ENCODE assay signal across 2 cellular contexts in the genomic region with DNA sequence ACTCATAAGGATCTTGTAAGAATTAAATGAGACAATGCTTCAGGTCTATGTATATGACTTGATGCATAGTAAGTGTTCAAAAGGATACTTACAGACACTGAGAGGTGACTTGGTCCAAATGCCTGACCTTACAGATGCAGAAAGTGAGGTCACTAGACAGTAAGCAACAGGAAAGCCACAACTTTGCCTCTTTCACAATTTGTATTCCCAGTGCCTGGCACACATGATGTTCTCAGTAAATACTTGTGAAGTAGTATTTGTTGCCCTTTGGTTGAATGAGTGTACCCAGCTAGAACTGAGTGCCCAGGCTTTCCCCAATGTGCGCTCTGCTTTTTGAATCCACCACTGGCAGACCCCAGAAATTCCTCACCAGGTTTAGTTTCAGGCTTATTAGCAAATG.
A peak's percentile ranks its signal among the peaks of the same experiment; 100 is the strongest.
TF ChIP-seq lines count a peak whose summit lies in the region.

No MANE protein-coding gene starts in this region.

TF ChIP-seq in liver, 16 proteins besides CTCF, POLR2A, EP300 and RAD21:
- TF ChIP-seq, protein P1, sequence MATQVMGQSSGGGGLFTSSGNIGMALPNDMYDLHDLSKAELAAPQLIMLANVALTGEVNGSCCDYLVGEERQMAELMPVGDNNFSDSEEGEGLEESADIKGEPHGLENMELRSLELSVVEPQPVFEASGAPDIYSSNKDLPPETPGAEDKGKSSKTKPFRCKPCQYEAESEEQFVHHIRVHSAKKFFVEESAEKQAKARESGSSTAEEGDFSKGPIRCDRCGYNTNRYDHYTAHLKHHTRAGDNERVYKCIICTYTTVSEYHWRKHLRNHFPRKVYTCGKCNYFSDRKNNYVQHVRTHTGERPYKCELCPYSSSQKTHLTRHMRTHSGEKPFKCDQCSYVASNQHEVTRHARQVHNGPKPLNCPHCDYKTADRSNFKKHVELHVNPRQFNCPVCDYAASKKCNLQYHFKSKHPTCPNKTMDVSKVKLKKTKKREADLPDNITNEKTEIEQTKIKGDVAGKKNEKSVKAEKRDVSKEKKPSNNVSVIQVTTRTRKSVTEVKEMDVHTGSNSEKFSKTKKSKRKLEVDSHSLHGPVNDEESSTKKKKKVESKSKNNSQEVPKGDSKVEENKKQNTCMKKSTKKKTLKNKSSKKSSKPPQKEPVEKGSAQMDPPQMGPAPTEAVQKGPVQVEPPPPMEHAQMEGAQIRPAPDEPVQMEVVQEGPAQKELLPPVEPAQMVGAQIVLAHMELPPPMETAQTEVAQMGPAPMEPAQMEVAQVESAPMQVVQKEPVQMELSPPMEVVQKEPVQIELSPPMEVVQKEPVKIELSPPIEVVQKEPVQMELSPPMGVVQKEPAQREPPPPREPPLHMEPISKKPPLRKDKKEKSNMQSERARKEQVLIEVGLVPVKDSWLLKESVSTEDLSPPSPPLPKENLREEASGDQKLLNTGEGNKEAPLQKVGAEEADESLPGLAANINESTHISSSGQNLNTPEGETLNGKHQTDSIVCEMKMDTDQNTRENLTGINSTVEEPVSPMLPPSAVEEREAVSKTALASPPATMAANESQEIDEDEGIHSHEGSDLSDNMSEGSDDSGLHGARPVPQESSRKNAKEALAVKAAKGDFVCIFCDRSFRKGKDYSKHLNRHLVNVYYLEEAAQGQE (IDR thresholded peaks at IDR 0.05), result no peak
- no peak for TF ChIP-seq NR2F2 (IDR thresholded peaks at IDR 0.05)
- TF ChIP-seq, protein P2, sequence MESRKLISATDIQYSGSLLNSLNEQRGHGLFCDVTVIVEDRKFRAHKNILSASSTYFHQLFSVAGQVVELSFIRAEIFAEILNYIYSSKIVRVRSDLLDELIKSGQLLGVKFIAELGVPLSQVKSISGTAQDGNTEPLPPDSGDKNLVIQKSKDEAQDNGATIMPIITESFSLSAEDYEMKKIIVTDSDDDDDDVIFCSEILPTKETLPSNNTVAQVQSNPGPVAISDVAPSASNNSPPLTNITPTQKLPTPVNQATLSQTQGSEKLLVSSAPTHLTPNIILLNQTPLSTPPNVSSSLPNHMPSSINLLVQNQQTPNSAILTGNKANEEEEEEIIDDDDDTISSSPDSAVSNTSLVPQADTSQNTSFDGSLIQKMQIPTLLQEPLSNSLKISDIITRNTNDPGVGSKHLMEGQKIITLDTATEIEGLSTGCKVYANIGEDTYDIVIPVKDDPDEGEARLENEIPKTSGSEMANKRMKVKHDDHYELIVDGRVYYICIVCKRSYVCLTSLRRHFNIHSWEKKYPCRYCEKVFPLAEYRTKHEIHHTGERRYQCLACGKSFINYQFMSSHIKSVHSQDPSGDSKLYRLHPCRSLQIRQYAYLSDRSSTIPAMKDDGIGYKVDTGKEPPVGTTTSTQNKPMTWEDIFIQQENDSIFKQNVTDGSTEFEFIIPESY (IDR thresholded peaks at IDR 0.05), result peak; percentile 37
- peak in 1 of 2 donors; percentile 77 for TF ChIP-seq RXRA (IDR thresholded peaks at IDR 0.05)
- peak; percentile 52 to 78 for TF ChIP-seq HNF4A (conservative IDR thresholded peaks at IDR 0.05)
- TF ChIP-seq, protein P3, sequence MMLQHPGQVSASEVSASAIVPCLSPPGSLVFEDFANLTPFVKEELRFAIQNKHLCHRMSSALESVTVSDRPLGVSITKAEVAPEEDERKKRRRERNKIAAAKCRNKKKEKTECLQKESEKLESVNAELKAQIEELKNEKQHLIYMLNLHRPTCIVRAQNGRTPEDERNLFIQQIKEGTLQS (IDR thresholded peaks at IDR 0.05), result no peak
- TF ChIP-seq SP1 (IDR thresholded peaks at IDR 0.05), result peak; percentile 15
- TF ChIP-seq FOXA1 (IDR thresholded peaks at IDR 0.05), result no peak
- TF ChIP-seq EGR1 (IDR thresholded peaks at IDR 0.05; ENCODE audit: low read depth in 2 of 2), result no peak
- no peak for TF ChIP-seq HNF4G (IDR thresholded peaks at IDR 0.05)
- TF ChIP-seq, protein P4, sequence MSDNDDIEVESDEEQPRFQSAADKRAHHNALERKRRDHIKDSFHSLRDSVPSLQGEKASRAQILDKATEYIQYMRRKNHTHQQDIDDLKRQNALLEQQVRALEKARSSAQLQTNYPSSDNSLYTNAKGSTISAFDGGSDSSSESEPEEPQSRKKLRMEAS (IDR thresholded peaks at IDR 0.05), result peak; percentile 37
- TF ChIP-seq TAF1 (conservative IDR thresholded peaks at IDR 0.05), result no peak
- TF ChIP-seq YY1 (IDR thresholded peaks at IDR 0.05), result no peak
- TF ChIP-seq FOXA2 (IDR thresholded peaks at IDR 0.05), result peak; percentile 32
- TF ChIP-seq JUND (IDR thresholded peaks at IDR 0.05), result peak in 1 of 2 donors; percentile 59
- TF ChIP-seq GABPA (IDR thresholded peaks at IDR 0.05 in 1 of 2, conservative IDR thresholded peaks at IDR 0.05 in 1 of 2), result no peak
TF ChIP-seq in liver: peak in this region for 7.

TF ChIP-seq in HepG2, 621 proteins besides CTCF, POLR2A, EP300 and RAD21 (continued from another document):
- TF ChIP-seq, protein P5, sequence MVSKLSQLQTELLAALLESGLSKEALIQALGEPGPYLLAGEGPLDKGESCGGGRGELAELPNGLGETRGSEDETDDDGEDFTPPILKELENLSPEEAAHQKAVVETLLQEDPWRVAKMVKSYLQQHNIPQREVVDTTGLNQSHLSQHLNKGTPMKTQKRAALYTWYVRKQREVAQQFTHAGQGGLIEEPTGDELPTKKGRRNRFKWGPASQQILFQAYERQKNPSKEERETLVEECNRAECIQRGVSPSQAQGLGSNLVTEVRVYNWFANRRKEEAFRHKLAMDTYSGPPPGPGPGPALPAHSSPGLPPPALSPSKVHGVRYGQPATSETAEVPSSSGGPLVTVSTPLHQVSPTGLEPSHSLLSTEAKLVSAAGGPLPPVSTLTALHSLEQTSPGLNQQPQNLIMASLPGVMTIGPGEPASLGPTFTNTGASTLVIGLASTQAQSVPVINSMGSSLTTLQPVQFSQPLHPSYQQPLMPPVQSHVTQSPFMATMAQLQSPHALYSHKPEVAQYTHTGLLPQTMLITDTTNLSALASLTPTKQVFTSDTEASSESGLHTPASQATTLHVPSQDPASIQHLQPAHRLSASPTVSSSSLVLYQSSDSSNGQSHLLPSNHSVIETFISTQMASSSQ (IDR thresholded peaks at IDR 0.05; ENCODE audit: low read depth), result no peak
- TF ChIP-seq, protein P5 (CRISPR knock-in tag; IDR thresholded peaks at IDR 0.05; ENCODE audit: borderline replicate concordance), result no peak
- no peak for TF ChIP-seq CREB1 (IDR thresholded peaks at IDR 0.05)
- TF ChIP-seq CREB1 (CRISPR knock-in tag; IDR thresholded peaks at IDR 0.05), result no peak
- no peak for TF ChIP-seq MXI1 (IDR thresholded peaks at IDR 0.05; ENCODE audit: borderline replicate concordance, low read depth, low read length)
- TF ChIP-seq, protein P6, sequence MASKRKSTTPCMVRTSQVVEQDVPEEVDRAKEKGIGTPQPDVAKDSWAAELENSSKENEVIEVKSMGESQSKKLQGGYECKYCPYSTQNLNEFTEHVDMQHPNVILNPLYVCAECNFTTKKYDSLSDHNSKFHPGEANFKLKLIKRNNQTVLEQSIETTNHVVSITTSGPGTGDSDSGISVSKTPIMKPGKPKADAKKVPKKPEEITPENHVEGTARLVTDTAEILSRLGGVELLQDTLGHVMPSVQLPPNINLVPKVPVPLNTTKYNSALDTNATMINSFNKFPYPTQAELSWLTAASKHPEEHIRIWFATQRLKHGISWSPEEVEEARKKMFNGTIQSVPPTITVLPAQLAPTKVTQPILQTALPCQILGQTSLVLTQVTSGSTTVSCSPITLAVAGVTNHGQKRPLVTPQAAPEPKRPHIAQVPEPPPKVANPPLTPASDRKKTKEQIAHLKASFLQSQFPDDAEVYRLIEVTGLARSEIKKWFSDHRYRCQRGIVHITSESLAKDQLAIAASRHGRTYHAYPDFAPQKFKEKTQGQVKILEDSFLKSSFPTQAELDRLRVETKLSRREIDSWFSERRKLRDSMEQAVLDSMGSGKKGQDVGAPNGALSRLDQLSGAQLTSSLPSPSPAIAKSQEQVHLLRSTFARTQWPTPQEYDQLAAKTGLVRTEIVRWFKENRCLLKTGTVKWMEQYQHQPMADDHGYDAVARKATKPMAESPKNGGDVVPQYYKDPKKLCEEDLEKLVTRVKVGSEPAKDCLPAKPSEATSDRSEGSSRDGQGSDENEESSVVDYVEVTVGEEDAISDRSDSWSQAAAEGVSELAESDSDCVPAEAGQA (IDR thresholded peaks at IDR 0.05; ENCODE audit: low read depth), result no peak
- TF ChIP-seq, protein P6 (CRISPR knock-in tag; IDR thresholded peaks at IDR 0.05; ENCODE audit: borderline replicate concordance), result no peak
- TF ChIP-seq, protein P7, sequence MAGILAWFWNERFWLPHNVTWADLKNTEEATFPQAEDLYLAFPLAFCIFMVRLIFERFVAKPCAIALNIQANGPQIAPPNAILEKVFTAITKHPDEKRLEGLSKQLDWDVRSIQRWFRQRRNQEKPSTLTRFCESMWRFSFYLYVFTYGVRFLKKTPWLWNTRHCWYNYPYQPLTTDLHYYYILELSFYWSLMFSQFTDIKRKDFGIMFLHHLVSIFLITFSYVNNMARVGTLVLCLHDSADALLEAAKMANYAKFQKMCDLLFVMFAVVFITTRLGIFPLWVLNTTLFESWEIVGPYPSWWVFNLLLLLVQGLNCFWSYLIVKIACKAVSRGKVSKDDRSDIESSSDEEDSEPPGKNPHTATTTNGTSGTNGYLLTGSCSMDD (CRISPR knock-in tag; IDR thresholded peaks at IDR 0.05), result no peak
- TF ChIP-seq, protein P8, sequence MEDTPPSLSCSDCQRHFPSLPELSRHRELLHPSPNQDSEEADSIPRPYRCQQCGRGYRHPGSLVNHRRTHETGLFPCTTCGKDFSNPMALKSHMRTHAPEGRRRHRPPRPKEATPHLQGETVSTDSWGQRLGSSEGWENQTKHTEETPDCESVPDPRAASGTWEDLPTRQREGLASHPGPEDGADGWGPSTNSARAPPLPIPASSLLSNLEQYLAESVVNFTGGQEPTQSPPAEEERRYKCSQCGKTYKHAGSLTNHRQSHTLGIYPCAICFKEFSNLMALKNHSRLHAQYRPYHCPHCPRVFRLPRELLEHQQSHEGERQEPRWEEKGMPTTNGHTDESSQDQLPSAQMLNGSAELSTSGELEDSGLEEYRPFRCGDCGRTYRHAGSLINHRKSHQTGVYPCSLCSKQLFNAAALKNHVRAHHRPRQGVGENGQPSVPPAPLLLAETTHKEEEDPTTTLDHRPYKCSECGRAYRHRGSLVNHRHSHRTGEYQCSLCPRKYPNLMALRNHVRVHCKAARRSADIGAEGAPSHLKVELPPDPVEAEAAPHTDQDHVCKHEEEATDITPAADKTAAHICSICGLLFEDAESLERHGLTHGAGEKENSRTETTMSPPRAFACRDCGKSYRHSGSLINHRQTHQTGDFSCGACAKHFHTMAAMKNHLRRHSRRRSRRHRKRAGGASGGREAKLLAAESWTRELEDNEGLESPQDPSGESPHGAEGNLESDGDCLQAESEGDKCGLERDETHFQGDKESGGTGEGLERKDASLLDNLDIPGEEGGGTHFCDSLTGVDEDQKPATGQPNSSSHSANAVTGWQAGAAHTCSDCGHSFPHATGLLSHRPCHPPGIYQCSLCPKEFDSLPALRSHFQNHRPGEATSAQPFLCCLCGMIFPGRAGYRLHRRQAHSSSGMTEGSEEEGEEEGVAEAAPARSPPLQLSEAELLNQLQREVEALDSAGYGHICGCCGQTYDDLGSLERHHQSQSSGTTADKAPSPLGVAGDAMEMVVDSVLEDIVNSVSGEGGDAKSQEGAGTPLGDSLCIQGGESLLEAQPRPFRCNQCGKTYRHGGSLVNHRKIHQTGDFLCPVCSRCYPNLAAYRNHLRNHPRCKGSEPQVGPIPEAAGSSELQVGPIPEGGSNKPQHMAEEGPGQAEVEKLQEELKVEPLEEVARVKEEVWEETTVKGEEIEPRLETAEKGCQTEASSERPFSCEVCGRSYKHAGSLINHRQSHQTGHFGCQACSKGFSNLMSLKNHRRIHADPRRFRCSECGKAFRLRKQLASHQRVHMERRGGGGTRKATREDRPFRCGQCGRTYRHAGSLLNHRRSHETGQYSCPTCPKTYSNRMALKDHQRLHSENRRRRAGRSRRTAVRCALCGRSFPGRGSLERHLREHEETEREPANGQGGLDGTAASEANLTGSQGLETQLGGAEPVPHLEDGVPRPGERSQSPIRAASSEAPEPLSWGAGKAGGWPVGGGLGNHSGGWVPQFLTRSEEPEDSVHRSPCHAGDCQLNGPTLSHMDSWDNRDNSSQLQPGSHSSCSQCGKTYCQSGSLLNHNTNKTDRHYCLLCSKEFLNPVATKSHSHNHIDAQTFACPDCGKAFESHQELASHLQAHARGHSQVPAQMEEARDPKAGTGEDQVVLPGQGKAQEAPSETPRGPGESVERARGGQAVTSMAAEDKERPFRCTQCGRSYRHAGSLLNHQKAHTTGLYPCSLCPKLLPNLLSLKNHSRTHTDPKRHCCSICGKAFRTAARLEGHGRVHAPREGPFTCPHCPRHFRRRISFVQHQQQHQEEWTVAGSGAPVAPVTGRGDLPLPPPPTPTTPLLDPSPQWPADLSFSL (CRISPR knock-in tag; IDR thresholded peaks at IDR 0.05), result no peak
- no peak for TF ChIP-seq TAF1 (CRISPR knock-in tag; IDR thresholded peaks at IDR 0.05)
